ENCODE assay signal across 9 cellular contexts in genomic region chr16:78045865-78046581, GRCh38. TPM values are rescaled to one million over a fixed set of nuclear protein-coding genes. Genes with fewer than 3 reads are reported as not detected.
DNase-seq lines count a peak whose midpoint lies in the region; ATAC-seq, FAIRE-seq and TF ChIP-seq lines count a peak whose summit lies in the region.
"Had no signal": no experiment of that assay in that cellular context is flagged by ENCODE, and none has a peak within 500 bp of the region (broad histone marks: within the 10 kb centered on the region; RNA-seq: fewer than 3 reads in every experiment).

No MANE protein-coding gene starts in this region.

- H3K27me3 ChIP-seq in bronchial epithelial cell (ENCODE audit: control insufficient read depth, insufficient read depth, low read length): no peaks in the 10 kb centered on the region

- POLR2A ChIA-PET in GM10248 (lab: Yijun Ruan, JAX): no interaction called here

- H3K4me3 ChIP-seq in bronchial epithelial cell (ENCODE audit: low read depth, low read length): no peak overlapping the region

- DNase-seq in GM10248 (ENCODE audit: extremely low spot score): peak; percentile 53
- peak; percentile 27 for DNase-seq in NOMO-1 treated with DMSO at 0.1 percent for 48 hours (lab: John Stamatoyannopoulos, UW; ENCODE audit: unreplicated experiment)
- DNase-seq in bronchial epithelial cell (ENCODE audit: low read depth): peak; percentile 4
- peak in 1 of 2 donors; percentile 67 for DNase-seq in left colon
- DNase-seq in stimulated activated CD8-positive, alpha-beta memory T cell treated with anti-CD3 and anti-CD28 coated beads, Interleukin-15, amount 100 ng/mL, for 48 hours (ENCODE audit: low read depth in 2 of 2): peak; percentile 2 to 5
- no peak for DNase-seq in NCI-H2081 treated with DMSO at 0.1 percent for 48 hours (lab: John Stamatoyannopoulos, UW)
- DNase-seq in NCI-H446 (lab: John Stamatoyannopoulos, UW): no peak

- ATAC-seq in left colon: peak; percentile 81
- no peak for ATAC-seq in activated CD4-positive, CD25-positive, alpha-beta regulatory T cell treated with anti-CD3 and anti-CD28 coated beads, Interleukin-2, amount 50 U/mL, for 24 hours

- intact Hi-C loops in left colon (cut with DNase I, micrococcal nuclease): no loop called here

- FAIRE-seq in bronchial epithelial cell (lab: Jason Lieb, UNC): no peak
- FAIRE-seq: endometrium had no signal

- TF ChIP-seq CTCF in GM10248 (IDR thresholded peaks at IDR 0.05; ENCODE audit: control extremely low read depth, extremely low read depth, low read depth, missing control alignments) (no peak), bronchial epithelial cell (IDR thresholded peaks at IDR 0.05; ENCODE audit: insufficient read depth, low read length, severe bottlenecking) (no peak)

- CTCF ChIA-PET in GM10248 (lab: Yijun Ruan, JAX): no interaction called here

- no peaks in the 10 kb centered on the region for H3K36me3 ChIP-seq in bronchial epithelial cell (ENCODE audit: control insufficient read depth, insufficient read depth, low read length)

RNA-seq across cellular contexts. Expression of gene CLEC3A, which starts 23.7 kb away (rescaled TPM):
- not detected in 2 replicates for total RNA-seq in bronchial epithelial cell
- total RNA-seq in left colon: not detected

RNA-seq across cellular contexts. Expression of gene WWOX, which starts 53.4 kb away (rescaled TPM):
- total RNA-seq in bronchial epithelial cell (11.0 and 12.6 TPM in 2 replicates), left colon (10 to 100 TPM; 10.6 to 13.1 TPM)

Comparison
In these comparisons a context has a peak if more than half of its experiments do, and no peak if none do; other contexts are left out.
1. DNase-seq: peak in GM10248 (single experiment), NOMO-1 treated with DMSO at 0.1 percent for 48 hours (single experiment), bronchial epithelial cell (single experiment) and stimulated activated CD8-positive, alpha-beta memory T cell treated with anti-CD3 and anti-CD28 coated beads, Interleukin-15, amount 100 ng/mL, for 48 hours (2 of 2); none in NCI-H2081 treated with DMSO at 0.1 percent for 48 hours (single experiment) and NCI-H446 (0 of 2).